In genomic region chr1:222792744-222793143, GRCh38 we compare ENCODE assay signal across 8 cellular contexts. TPM values are rescaled to one million over a fixed set of nuclear protein-coding genes. Genes with fewer than 3 reads are reported as not detected.
DNase-seq lines count a peak whose midpoint lies in the region; ATAC-seq, FAIRE-seq and TF ChIP-seq lines count a peak whose summit lies in the region.

No MANE protein-coding gene starts in this region.

- H3K4me3 Mint-ChIP-seq in CD14-positive monocyte (no peak overlapping the region), mesothelial cell of epicardium (no peak overlapping the region)

- H3K27ac ChIP-seq in body of pancreas: no peak overlapping the region

- no peaks in the 10 kb centered on the region for H3K27me3 ChIP-seq in body of pancreas

- no peak for ATAC-seq in body of pancreas
- no peak for ATAC-seq in HG02571 (IDR thresholded peaks at IDR 0.05; ENCODE audit: unreplicated experiment)

- H3K4me1 ChIP-seq in body of pancreas: no peaks in the 10 kb centered on the region

- TF ChIP-seq POLR2A in body of pancreas (IDR thresholded peaks at IDR 0.05): no peak

- no peak for DNase-seq in CD14-positive monocyte (ENCODE audit: low spot score)
- peak; percentile 36 for DNase-seq in HTR-8/SVneo (ENCODE audit: insufficient read length, low spot score)
- peak in 1 of 4 donors; percentile 18 for DNase-seq in body of pancreas
- no peak for DNase-seq in mesothelial cell of epicardium (ENCODE audit: low spot score in 2 of 2, unreplicated experiment in 2 of 2)
- no peak for DNase-seq in NK-92 (lab: John Stamatoyannopoulos, UW; ENCODE audit: unreplicated experiment)
- DNase-seq in activated CD4-positive, alpha-beta T cell treated with anti-CD3 and anti-CD28 coated beads for 4 hours: no peak
- DNase-seq in stimulated activated CD8-positive, alpha-beta memory T cell treated with anti-CD3 and anti-CD28 coated beads, Interleukin-4, amount 100 ng/mL, for 48 hours: no peak

- H3K36me3 Mint-ChIP-seq in CD14-positive monocyte: no peaks in the 10 kb centered on the region
- H3K36me3 Mint-ChIP-seq in mesothelial cell of epicardium: no peaks in the 10 kb centered on the region

- H3K27ac Mint-ChIP-seq in CD14-positive monocyte (no peak overlapping the region), mesothelial cell of epicardium (peak overlapping the region; percentile 64)

- H3K27me3 Mint-ChIP-seq in CD14-positive monocyte (ENCODE audit: low read depth in 3 of 3) (peaks cover 0 to 1% (median 0%) of the 10 kb centered on the region in 3 donors), mesothelial cell of epicardium (ENCODE audit: low read depth) (no peaks in the 10 kb centered on the region)

- no peaks in the 10 kb centered on the region for H3K9me3 ChIP-seq in body of pancreas

- H3K4me1 Mint-ChIP-seq in CD14-positive monocyte (no peaks in the 10 kb centered on the region), mesothelial cell of epicardium (peaks cover 34% of the 10 kb centered on the region)

- FAIRE-seq in HTR-8/SVneo (lab: Jason Lieb, UNC): no peak

- intact Hi-C loops in CD14-positive monocyte (cut with micrococcal nuclease): no loop called here
- intact Hi-C loops in body of pancreas (cut with DNase I): loop anchor here (5.0 to 10.0 kb wide), 2 partner anchors 290 to 332 kb away; no protein-coding TSS in a partner anchor

- 5 to 8% methylated on average over 2 of the region's 2 CpGs for WGBS in body of pancreas, 2 donors

- H3K4me3 ChIP-seq in body of pancreas: no peak overlapping the region

- no peaks in the 10 kb centered on the region for H3K36me3 ChIP-seq in body of pancreas (replicated peaks in 1 of 2; ENCODE audit: insufficient read depth in 1 of 2, low read depth in 2 of 2)

- TF ChIP-seq CTCF in CD14-positive monocyte (IDR thresholded peaks at IDR 0.05): peak; percentile 48
- peak; percentile 24 to 79 (median 75) for TF ChIP-seq CTCF in body of pancreas (IDR thresholded peaks at IDR 0.05)
- TF ChIP-seq CTCF in mesothelial cell of epicardium (IDR thresholded peaks at IDR 0.05; ENCODE audit: unreplicated experiment): peak; percentile 45

- H3K9me3 Mint-ChIP-seq in CD14-positive monocyte: peaks cover 2 to 13% (median 7%) of the 10 kb centered on the region in 7 donors
- H3K9me3 Mint-ChIP-seq in mesothelial cell of epicardium: no peaks in the 10 kb centered on the region

RNA-seq across cellular contexts. Expression of gene DISP1, which starts 22.1 kb away (rescaled TPM):
- polyA plus RNA-seq in CD14-positive monocyte: under 1 TPM; 0.34 to 0.61 TPM
- 1 to 10 TPM; 4.0 to 6.2 TPM for total RNA-seq in body of pancreas
- 84.5 to 91.7 TPM (median 89.8 TPM) in 3 replicates for total RNA-seq in mesothelial cell of epicardium

RNA-seq across cellular contexts. Expression of gene FAM177B, which starts 55.7 kb away (rescaled TPM):
- not detected for polyA plus RNA-seq in CD14-positive monocyte
- total RNA-seq in body of pancreas (1 to 10 TPM in 1 of 2 donors, not detected in 1; 3.4 TPM), mesothelial cell of epicardium (not detected in 3 replicates)

Comparison
In these comparisons a context has a peak if more than half of its experiments do, and no peak if none do; other contexts are left out.
1. RNA of gene DISP1, which starts 22.1 kb away (total RNA-seq): 84.5 to 91.7 TPM in mesothelial cell of epicardium; 4.0 to 6.2 TPM in body of pancreas; every median in the first group is over 10 times any median in the second.
2. Peak in every context shown above with its lines, with median percentiles within 50 percentile points of each other: CTCF ChIP-seq.